ENCODE assay signal across 17 cellular contexts in genomic region chr4:139625487-139625886, GRCh38.
"Had no signal": no experiment of that assay in that cellular context is flagged by ENCODE, and none has a peak within 500 bp of the region (broad histone marks: within the 10 kb centered on the region; RNA-seq: fewer than 3 reads in every experiment).

No MANE protein-coding gene starts in this region.

- H3K27ac Mint-ChIP-seq: naive thymus-derived CD4-positive, alpha-beta T cell had no signal

- H3K4me1 ChIP-seq: gastroesophageal sphincter, left lung, suprapubic skin, tibial artery, uterus had no signal

- H3K4me3 Mint-ChIP-seq: naive thymus-derived CD4-positive, alpha-beta T cell had no signal

- H3K9me3 ChIP-seq: esophagus squamous epithelium, gastroesophageal sphincter, left lung, suprapubic skin, tibial artery, upper lobe of left lung, uterus had no signal

- DNase-seq: dermis blood vessel endothelial cell; esophagus squamous epithelium; foreskin fibroblast; glutamatergic neuron; islet precursor cell; left lung; naive thymus-derived CD4-positive, alpha-beta T cell; stimulated activated CD4-positive, alpha-beta T cell treated with anti-CD3 and anti-CD28 coated beads, Interleukin-2, amount 100 ng/mL, for 48 hours; stimulated activated naive CD4-positive, alpha-beta T cell treated with Interleukin-2 at 50 U/mL for 16 hours; tibial artery; uterus had no signal

- H3K27me3 ChIP-seq: esophagus squamous epithelium, gastroesophageal sphincter, left lung, suprapubic skin, tibial artery, upper lobe of left lung, uterus had no signal

- ATAC-seq: gastroesophageal sphincter; left lung; naive thymus-derived CD4-positive, alpha-beta T cell; right cardiac atrium had no signal

- H3K4me3 ChIP-seq: esophagus squamous epithelium, gastroesophageal sphincter, left lung, lung, smooth muscle cell, suprapubic skin, tibial artery, upper lobe of left lung, uterus had no signal

- H3K4me1 Mint-ChIP-seq: naive thymus-derived CD4-positive, alpha-beta T cell had no signal

- H3K4me2 ChIP-seq: smooth muscle cell had no signal

- H3K36me3 ChIP-seq: gastroesophageal sphincter, left lung, suprapubic skin, tibial artery, upper lobe of left lung, uterus had no signal

- H3K27ac ChIP-seq: esophagus squamous epithelium, gastroesophageal sphincter, left lung, suprapubic skin, tibial artery, upper lobe of left lung, uterus had no signal
